In the genomic region with DNA sequence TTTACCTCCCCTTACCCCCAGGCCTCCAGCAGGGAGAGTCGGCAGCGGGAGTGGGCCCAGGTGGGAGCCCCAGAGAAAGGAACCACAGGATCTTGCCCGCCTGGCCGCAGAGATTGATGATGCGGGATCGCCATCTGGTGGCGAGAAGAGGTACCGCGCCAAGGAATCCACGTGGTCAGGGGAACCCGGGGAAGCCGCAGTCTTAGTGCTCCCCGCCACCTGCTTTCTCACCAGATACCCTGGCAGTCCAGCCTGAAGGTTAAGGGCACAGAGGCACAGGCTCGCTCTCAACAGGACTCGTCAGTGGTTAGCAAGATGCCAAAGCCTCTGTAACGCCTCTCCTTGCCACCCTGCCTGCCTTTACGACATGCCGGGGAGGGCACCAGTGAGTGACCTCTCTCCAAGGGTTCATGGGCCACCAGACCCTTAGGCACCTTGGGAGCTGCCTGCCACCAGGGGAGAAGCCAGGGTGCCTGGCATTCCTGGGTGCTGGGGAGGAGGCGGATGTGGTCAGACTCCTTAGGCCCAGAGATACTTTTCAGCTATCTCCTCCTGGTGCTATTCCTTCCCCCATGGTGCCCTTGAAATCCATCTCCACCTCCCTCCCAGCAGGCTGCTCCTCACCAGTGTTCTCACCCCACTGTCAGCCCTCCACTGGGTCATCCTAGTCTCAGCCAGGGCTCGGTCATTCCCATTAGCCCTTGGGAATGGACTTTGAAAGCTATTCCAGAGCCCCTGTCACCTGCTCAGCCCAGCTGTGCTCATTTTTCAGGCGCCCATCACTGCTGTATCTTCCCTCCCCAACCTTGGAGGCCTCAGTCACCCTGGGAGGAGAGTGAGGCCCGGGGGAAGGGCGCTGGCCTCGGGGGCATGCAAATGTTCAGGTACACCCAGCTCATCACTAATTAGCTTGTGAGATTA, we compare ENCODE assay signal across 8 cellular contexts. TPM values are rescaled to one million over a fixed set of nuclear protein-coding genes. Genes with fewer than 3 reads are reported as not detected.
DNase-seq lines count a peak whose midpoint lies in the region; ATAC-seq and TF ChIP-seq lines count a peak whose summit lies in the region.

No MANE protein-coding gene starts in this region.

- TF ChIP-seq POLR2A in body of pancreas (IDR thresholded peaks at IDR 0.05): no peak

- H3K4me2 ChIP-seq in GM23248 (ENCODE audit: unreplicated experiment): no peak overlapping the region

- intact Hi-C loops in CD4-positive, alpha-beta T cell (cut with DNase I, micrococcal nuclease): loop anchor here (1.0 to 10.0 kb wide), 4 partner anchors 40 to 204 kb away; a partner anchor contains a TSS
- intact Hi-C loops in body of pancreas (cut with DNase I): no loop called here

- H3K9me3 Mint-ChIP-seq in CD4-positive, alpha-beta T cell: no peaks in the 10 kb centered on the region
- no peaks in the 10 kb centered on the region for H3K9me3 Mint-ChIP-seq in immature natural killer cell

- DNase-seq in CD4-positive, alpha-beta T cell: peak; percentile 74 to 94 (median 86)
- DNase-seq in GM23248 (peak; percentile 78), NCI-H2171 (lab: John Stamatoyannopoulos, UW) (peak; percentile 61), body of pancreas (peak; percentile 83 to 89 (median 86)), immature natural killer cell (peak; percentile 91 to 92 (median 92))
- peak; percentile 72 to 76 for DNase-seq in stimulated activated CD4-positive, alpha-beta T cell treated with anti-CD3 and anti-CD28 coated beads, Interleukin-15, amount 100 ng/mL, for 48 hours (ENCODE audit: low read depth in 2 of 2)

- peak; percentile 89 for TF ChIP-seq CTCF in CD4-positive, alpha-beta T cell (IDR thresholded peaks at IDR 0.05)
- TF ChIP-seq CTCF in VCaP (conservative IDR thresholded peaks at IDR 0.05) (peak; percentile 94), body of pancreas (IDR thresholded peaks at IDR 0.05) (peak; percentile 90 to 97 (median 95))

- WGBS in GM23248 (ENCODE audit: low coverage in 1 of 2, low lambda C conversion rate in 2 of 2, missing lambda C conversion rate in 2 of 2), 2 experiments: 28 to 31% methylated on average over 24 of the region's 24 CpGs
- 18 to 21% methylated on average over 18 to 24 of the region's 24 CpGs for WGBS in body of pancreas, 2 donors

- H3K79me2 ChIP-seq in GM23248 (ENCODE audit: insufficient read depth): no peaks in the 10 kb centered on the region

- H3K4me1 ChIP-seq in GM23248 (ENCODE audit: insufficient read depth) (peaks cover 9% of the 10 kb centered on the region; the same call in 1 of the 2 replicates), body of pancreas (peaks cover 32% of the 10 kb centered on the region)

- CTCF ChIA-PET in CD4-positive, alpha-beta T cell (lab: Charles Lee): interaction anchor here (1.0 to 1.6 kb wide), 3 partner anchors 16 to 98 kb away, joined by 3 to 7 read pairs (median 5); no protein-coding TSS in a partner anchor

- ATAC-seq in CD4-positive, alpha-beta T cell (ENCODE audit: poor library complexity): peak; percentile 85
- peak; percentile 58 for ATAC-seq in body of pancreas
- no peak for ATAC-seq in GM21528 (IDR thresholded peaks at IDR 0.05; ENCODE audit: low FRiP score, unreplicated experiment)

- no peaks in the 10 kb centered on the region for H3K27me3 Mint-ChIP-seq in CD4-positive, alpha-beta T cell
- peaks cover 0 to 5% (median 0%) of the 10 kb centered on the region in 3 donors for H3K27me3 Mint-ChIP-seq in immature natural killer cell (ENCODE audit: low read depth in 3 of 3)

- H3K9me2 ChIP-seq in GM23248 (ENCODE audit: insufficient read depth): no peaks in the 10 kb centered on the region

- H3K4me1 Mint-ChIP-seq in CD4-positive, alpha-beta T cell (ENCODE audit: low read depth): peaks cover 16% of the 10 kb centered on the region
- H3K4me1 Mint-ChIP-seq in immature natural killer cell: peaks cover 24 to 37% of the 10 kb centered on the region in 2 donors

- no peaks in the 10 kb centered on the region for H3K36me3 Mint-ChIP-seq in CD4-positive, alpha-beta T cell (ENCODE audit: low read depth)
- no peaks in the 10 kb centered on the region for H3K36me3 Mint-ChIP-seq in immature natural killer cell

- no peak overlapping the region for H3K27ac ChIP-seq in CD4-positive, alpha-beta T cell (ENCODE audit: low read depth, low read length)
- H3K27ac ChIP-seq in GM23248 (no peak overlapping the region), VCaP (peak overlapping the region; percentile 22; the same call in 1 of the 2 replicates), body of pancreas (no peak overlapping the region)

- H3K4me3 ChIP-seq in GM23248 (no peak overlapping the region), body of pancreas (no peak overlapping the region)

- H2AFZ ChIP-seq in GM23248: peak overlapping the region; percentile 58; the same call in 1 of the 2 replicates

- no peaks in the 10 kb centered on the region for H4K20me1 ChIP-seq in GM23248 (ENCODE audit: insufficient read depth)

- H3K36me3 ChIP-seq in GM23248 (ENCODE audit: low read depth) (no peaks in the 10 kb centered on the region), body of pancreas (replicated peaks in 1 of 2; ENCODE audit: insufficient read depth in 1 of 2, low read depth in 2 of 2) (no peaks in the 10 kb centered on the region)

- no peak overlapping the region for H3K9ac ChIP-seq in GM23248

- H3K9me3 ChIP-seq in CD4-positive, alpha-beta T cell (ENCODE audit: control insufficient read depth, low read length): no peaks in the 10 kb centered on the region
- H3K9me3 ChIP-seq in GM23248 (ENCODE audit: low read depth): no peaks in the 10 kb centered on the region
- H3K9me3 ChIP-seq in body of pancreas: no peaks in the 10 kb centered on the region

- in situ Hi-C loops in GM23248 (cut with MboI): loop anchor here (5.0 kb wide), 1 partner anchor 39 kb away; a partner anchor contains a TSS

- POLR2A ChIA-PET in CD4-positive, alpha-beta T cell (lab: Charles Lee): interaction anchor here (0.6 to 1.5 kb wide), 3 partner anchors 9 to 98 kb away, joined by 3 to 12 read pairs (median 6); no protein-coding TSS in a partner anchor

- no peak overlapping the region for H3K27ac Mint-ChIP-seq in CD4-positive, alpha-beta T cell
- H3K27ac Mint-ChIP-seq in immature natural killer cell: peak overlapping the region; percentile 57 to 90 (median 77)

- no peaks in the 10 kb centered on the region for H3F3A ChIP-seq in GM23248 (ENCODE audit: insufficient read depth)

- H3K27me3 ChIP-seq in CD4-positive, alpha-beta T cell (ENCODE audit: control insufficient read depth, insufficient read depth, low read length): no peaks in the 10 kb centered on the region
- H3K27me3 ChIP-seq in GM23248 (replicated peaks; ENCODE audit: insufficient read depth) (no peaks in the 10 kb centered on the region), body of pancreas (no peaks in the 10 kb centered on the region)

- H3K4me3 Mint-ChIP-seq in CD4-positive, alpha-beta T cell: no peak overlapping the region
- H3K4me3 Mint-ChIP-seq in immature natural killer cell: peak overlapping the region in 2 of 5 donors; percentile 6 to 33

RNA-seq across cellular contexts. Expression of a gene that starts 5.4 kb away (rescaled TPM):
- total RNA-seq in CD4-positive, alpha-beta T cell: 10 to 100 TPM; 22.6 to 24.9 TPM
- 8.9 and 10.0 TPM in 2 replicates for total RNA-seq in GM23248 (2014; rRNA removed; shearing (Covaris generic))
- polyA plus RNA-seq in GM23248 (2016; fragmentation: Nextera tagmentation; extraction: Ambion mirVana) (12.7 and 12.9 TPM in 2 replicates), immature natural killer cell (10 to 100 TPM; 19.3 to 90.5 (median 23.6) TPM)
- 10 to 100 TPM; 23.1 to 48.1 TPM for total RNA-seq in body of pancreas

RNA-seq across cellular contexts. Expression of a gene that starts 30.8 kb away (rescaled TPM):
- total RNA-seq in CD4-positive, alpha-beta T cell: not detected
- total RNA-seq in GM23248 (2014; rRNA removed; shearing (Covaris generic)): 6.3 and 8.3 TPM in 2 replicates
- polyA plus RNA-seq in GM23248 (2016; fragmentation: Nextera tagmentation; extraction: Ambion mirVana): 1.1 and 1.6 TPM in 2 replicates
- total RNA-seq in body of pancreas: 10 to 100 TPM in 1 of 2 donors, 1 to 10 TPM in 1; 9.6 to 21.1 TPM
- polyA plus RNA-seq in immature natural killer cell: under 1 TPM in 2 of 3 donors, not detected in 1; 0.09 to 0.41 TPM

RNA-seq across cellular contexts. Expression of a gene that starts 33.2 kb away (rescaled TPM):
- not detected for total RNA-seq in CD4-positive, alpha-beta T cell
- 1.5 and 3.4 TPM in 2 replicates for total RNA-seq in GM23248 (2014; rRNA removed; shearing (Covaris generic))
- 0.43 and 0.93 TPM in 2 replicates for polyA plus RNA-seq in GM23248 (2016; fragmentation: Nextera tagmentation; extraction: Ambion mirVana)
- 1 to 10 TPM in 1 of 2 donors, under 1 TPM in 1; 0.52 to 4.6 TPM for total RNA-seq in body of pancreas
- 1 to 10 TPM; 2.8 to 5.3 (median 3.1) TPM for polyA plus RNA-seq in immature natural killer cell

RNA-seq across cellular contexts. Expression of a gene that starts 39.3 kb away (rescaled TPM):
- under 1 TPM in 1 of 2 experiments, not detected in 1; 0.14 TPM for total RNA-seq in CD4-positive, alpha-beta T cell
- not detected in 2 replicates for total RNA-seq in GM23248 (2014; rRNA removed; shearing (Covaris generic))
- polyA plus RNA-seq in GM23248 (2016; fragmentation: Nextera tagmentation; extraction: Ambion mirVana): 0.72 TPM in 1 of 2 replicates, not detected in the other
- not detected for total RNA-seq in body of pancreas
- polyA plus RNA-seq in immature natural killer cell: under 1 TPM in 1 of 3 donors, not detected in 2; 0.34 TPM

RNA-seq across cellular contexts. Expression of a gene that starts 53.7 kb away (rescaled TPM):
- total RNA-seq in CD4-positive, alpha-beta T cell: 10 to 100 TPM; 22.7 to 25.1 TPM
- total RNA-seq in GM23248 (2014; rRNA removed; shearing (Covaris generic)): 17.2 TPM in 2 replicates
- polyA plus RNA-seq in GM23248 (2016; fragmentation: Nextera tagmentation; extraction: Ambion mirVana): 7.1 and 7.2 TPM in 2 replicates
- total RNA-seq in body of pancreas: 10 to 100 TPM; 17.1 to 30.3 TPM
- polyA plus RNA-seq in immature natural killer cell: 10 to 100 TPM in 1 of 3 donors, 1 to 10 TPM in 1, under 1 TPM in 1; 0.19 to 14.3 (median 5.2) TPM
